34 cellular contexts compared by ENCODE assay signal in genomic region chr5:29654990-29655389, GRCh38.
"Had no signal": no experiment of that assay in that cellular context is flagged by ENCODE, and none has a peak within 500 bp of the region (broad histone marks: within the 10 kb centered on the region; RNA-seq: fewer than 3 reads in every experiment).

No MANE protein-coding gene starts in this region.

- H3K27me3 ChIP-seq: ascending aorta, cardiac muscle cell had no signal

- H3K4me3 ChIP-seq: ascending aorta, cardiac muscle cell had no signal

- H3K36me3 Mint-ChIP-seq: activated CD8-positive, alpha-beta memory T cell treated with anti-CD3 and anti-CD28 coated beads, Interleukin-2, amount 10 ng/mL, durations not matched to agents 7 days and 5 days; activated naive CD4-positive, alpha-beta T cell treated with anti-CD3 and anti-CD28 coated beads, Interleukin-2, amount 10 ng/mL, durations not matched to agents 7 days and 5 days; activated naive CD4-positive, alpha-beta T cell treated with anti-CD3 and anti-CD28 coated beads, Interleukin-2, amount 50 U/mL, for 24 hours; activated naive CD8-positive, alpha-beta T cell; activated naive CD8-positive, alpha-beta T cell treated with anti-CD3 and anti-CD28 coated beads, Interleukin-2, amount 10 ng/mL, durations not matched to agents 7 days and 5 days; brain had no signal

- H3K9me3 ChIP-seq: ascending aorta had no signal

- H3K36me3 ChIP-seq: ascending aorta, cardiac muscle cell had no signal

- H3K4me1 Mint-ChIP-seq: activated B cell treated with CpG ODN at 0.5 μM for 24 hours; activated CD4-positive, alpha-beta memory T cell treated with anti-CD3 and anti-CD28 coated beads, Interleukin-2, amount 10 ng/mL, durations not matched to agents 7 days and 5 days; activated CD4-positive, alpha-beta T cell treated with anti-CD3 and anti-CD28 coated beads, Interleukin-2, amount 10 ng/mL, durations not matched to agents 7 days and 5 days; activated CD8-positive, alpha-beta memory T cell treated with anti-CD3 and anti-CD28 coated beads, Interleukin-2, amount 10 ng/mL, durations not matched to agents 7 days and 5 days; activated naive CD4-positive, alpha-beta T cell treated with anti-CD3 and anti-CD28 coated beads, Interleukin-2, amount 10 ng/mL, durations not matched to agents 7 days and 5 days; activated naive CD4-positive, alpha-beta T cell treated with anti-CD3 and anti-CD28 coated beads, Interleukin-2, amount 50 U/mL, for 24 hours; activated naive CD8-positive, alpha-beta T cell treated with anti-CD3 and anti-CD28 coated beads, Interleukin-2, amount 10 ng/mL, durations not matched to agents 7 days and 5 days; activated naive CD8-positive, alpha-beta T cell treated with anti-CD3 and anti-CD28 coated beads, Interleukin-2, amount 50 U/mL, for 24 hours; brain; central memory CD8-positive, alpha-beta T cell had no signal

- H3K4me3 Mint-ChIP-seq: activated B cell treated with CpG ODN at 0.5 μM for 24 hours; activated CD4-positive, alpha-beta memory T cell treated with anti-CD3 and anti-CD28 coated beads, Interleukin-2, amount 10 ng/mL, durations not matched to agents 7 days and 5 days; activated CD4-positive, alpha-beta T cell treated with anti-CD3 and anti-CD28 coated beads, Interleukin-2, amount 10 ng/mL, durations not matched to agents 7 days and 5 days; activated CD8-positive, alpha-beta memory T cell treated with anti-CD3 and anti-CD28 coated beads, Interleukin-2, amount 10 ng/mL, durations not matched to agents 7 days and 5 days; activated CD8-positive, alpha-beta T cell treated with anti-CD3 and anti-CD28 coated beads, Interleukin-2, amount 10 ng/mL, durations not matched to agents 7 days and 5 days; activated naive CD4-positive, alpha-beta T cell treated with anti-CD3 and anti-CD28 coated beads, Interleukin-2, amount 10 ng/mL, durations not matched to agents 7 days and 5 days; activated naive CD4-positive, alpha-beta T cell treated with anti-CD3 and anti-CD28 coated beads, Interleukin-2, amount 50 U/mL, for 24 hours; activated naive CD8-positive, alpha-beta T cell; activated naive CD8-positive, alpha-beta T cell treated with anti-CD3 and anti-CD28 coated beads, Interleukin-2, amount 10 ng/mL, durations not matched to agents 7 days and 5 days; activated naive CD8-positive, alpha-beta T cell treated with anti-CD3 and anti-CD28 coated beads, Interleukin-2, amount 50 U/mL, for 24 hours; activated T-cell treated with anti-CD3 and anti-CD28 coated beads, Interleukin-2, amount 50 U/mL, for 24 hours; brain; central memory CD8-positive, alpha-beta T cell; T-helper 1 cell treated with Interleukin-12 subunit alpha and Interleukin-12 subunit beta and Interleukin-4 antibody, amounts not matched to agents 30 μg/mL and 1 μg/mL, for 36 hours; T-helper 2 cell treated with Interferon-gamma antibody and Interleukin-4, amounts not matched to agents 5 μg/mL and 100 μg/mL, for 36 hours had no signal

- ATAC-seq: activated CD8-positive, alpha-beta memory T cell treated with anti-CD3 and anti-CD28 coated beads, Interleukin-2, amount 10 ng/mL, durations not matched to agents 7 days and 5 days; activated CD8-positive, alpha-beta T cell treated with anti-CD3 and anti-CD28 coated beads, Interleukin-2, amount 10 ng/mL, durations not matched to agents 7 days and 5 days; activated naive CD8-positive, alpha-beta T cell treated with anti-CD3 and anti-CD28 coated beads, Interleukin-2, amount 50 U/mL, for 24 hours had no signal

- DNase-seq: activated B cell treated with CpG ODN at 0.5 μM for 24 hours; activated CD4-positive, alpha-beta memory T cell treated with anti-CD3 and anti-CD28 coated beads, Interleukin-2, amount 10 ng/mL, durations not matched to agents 7 days and 5 days; activated CD4-positive, alpha-beta T cell treated with anti-CD3 and anti-CD28 coated beads for 4 hours; activated CD4-positive, alpha-beta T cell treated with anti-CD3 and anti-CD28 coated beads, Interleukin-2, amount 10 ng/mL, durations not matched to agents 7 days and 5 days; activated CD4-positive, alpha-beta T cell treated with anti-CD3 and anti-CD28 coated beads, Interleukin-2, amount 50 U/mL, for 48 hours; activated CD4-positive, CD25-positive, alpha-beta regulatory T cell treated with anti-CD3 and anti-CD28 coated beads, Interleukin-2, amount 50 U/mL, for 72 hours; activated CD8-positive, alpha-beta memory T cell treated with anti-CD3 and anti-CD28 coated beads for 24 hours; activated CD8-positive, alpha-beta memory T cell treated with anti-CD3 and anti-CD28 coated beads, Interleukin-2, amount 10 ng/mL, durations not matched to agents 7 days and 5 days; activated CD8-positive, alpha-beta memory T cell treated with anti-CD3 and anti-CD28 coated beads, Interleukin-2, amount 50 U/mL, for 48 hours; activated CD8-positive, alpha-beta T cell treated with anti-CD3 and anti-CD28 coated beads, Interleukin-2, amount 10 ng/mL, durations not matched to agents 7 days and 5 days; activated effector memory CD4-positive, alpha-beta T cell treated with Interleukin-2 at 50 U/mL for 16 hours; activated gamma-delta T cell; activated naive CD4-positive, alpha-beta T cell treated with anti-CD3 and anti-CD28 coated beads, Interleukin-2, amount 10 ng/mL, durations not matched to agents 7 days and 5 days; activated naive CD4-positive, alpha-beta T cell treated with Interleukin-2 at 50 U/mL for 16 hours; activated naive CD8-positive, alpha-beta T cell treated with anti-CD3 and anti-CD28 coated beads, Interleukin-2, amount 10 ng/mL, durations not matched to agents 7 days and 5 days; activated naive CD8-positive, alpha-beta T cell treated with anti-CD3 and anti-CD28 coated beads, Interleukin-2, amount 50 U/mL, for 24 hours; activated T-cell treated with anti-CD3 and anti-CD28 coated beads, Interleukin-2, amount 50 U/mL, for 24 hours; activated T-cell treated with anti-CD3 and anti-CD28 coated beads, Interleukin-2, amount 50 U/mL, for 48 hours; amygdala; anterior cingulate cortex; caudate nucleus; cerebellar nuclear complex; T-helper 2 cell; T-helper 9 cell had no signal

- H3K27me3 Mint-ChIP-seq: activated B cell treated with CpG ODN at 0.5 μM for 24 hours; activated CD4-positive, alpha-beta memory T cell treated with anti-CD3 and anti-CD28 coated beads, Interleukin-2, amount 10 ng/mL, durations not matched to agents 7 days and 5 days; activated CD4-positive, alpha-beta T cell treated with anti-CD3 and anti-CD28 coated beads, Interleukin-2, amount 10 ng/mL, durations not matched to agents 7 days and 5 days; activated CD8-positive, alpha-beta memory T cell treated with anti-CD3 and anti-CD28 coated beads, Interleukin-2, amount 10 ng/mL, durations not matched to agents 7 days and 5 days; activated naive CD4-positive, alpha-beta T cell treated with anti-CD3 and anti-CD28 coated beads, Interleukin-2, amount 10 ng/mL, durations not matched to agents 7 days and 5 days; activated naive CD4-positive, alpha-beta T cell treated with anti-CD3 and anti-CD28 coated beads, Interleukin-2, amount 50 U/mL, for 24 hours; activated naive CD8-positive, alpha-beta T cell; activated naive CD8-positive, alpha-beta T cell treated with anti-CD3 and anti-CD28 coated beads, Interleukin-2, amount 10 ng/mL, durations not matched to agents 7 days and 5 days; activated naive CD8-positive, alpha-beta T cell treated with anti-CD3 and anti-CD28 coated beads, Interleukin-2, amount 50 U/mL, for 24 hours; activated T-cell treated with anti-CD3 and anti-CD28 coated beads, Interleukin-2, amount 50 U/mL, for 24 hours; central memory CD8-positive, alpha-beta T cell had no signal

- H3K4me1 ChIP-seq: ascending aorta had no signal

- H3K27ac ChIP-seq: ascending aorta, cardiac muscle cell, VCaP had no signal

- H3K27ac Mint-ChIP-seq: activated B cell treated with CpG ODN at 0.5 μM for 24 hours; activated CD4-positive, alpha-beta memory T cell treated with anti-CD3 and anti-CD28 coated beads, Interleukin-2, amount 10 ng/mL, durations not matched to agents 7 days and 5 days; activated CD4-positive, alpha-beta T cell treated with anti-CD3 and anti-CD28 coated beads, Interleukin-2, amount 10 ng/mL, durations not matched to agents 7 days and 5 days; activated CD8-positive, alpha-beta memory T cell treated with anti-CD3 and anti-CD28 coated beads, Interleukin-2, amount 10 ng/mL, durations not matched to agents 7 days and 5 days; activated CD8-positive, alpha-beta T cell treated with anti-CD3 and anti-CD28 coated beads, Interleukin-2, amount 10 ng/mL, durations not matched to agents 7 days and 5 days; activated naive CD4-positive, alpha-beta T cell treated with anti-CD3 and anti-CD28 coated beads, Interleukin-2, amount 10 ng/mL, durations not matched to agents 7 days and 5 days; activated naive CD4-positive, alpha-beta T cell treated with anti-CD3 and anti-CD28 coated beads, Interleukin-2, amount 50 U/mL, for 24 hours; activated naive CD8-positive, alpha-beta T cell; activated naive CD8-positive, alpha-beta T cell treated with anti-CD3 and anti-CD28 coated beads, Interleukin-2, amount 10 ng/mL, durations not matched to agents 7 days and 5 days; activated naive CD8-positive, alpha-beta T cell treated with anti-CD3 and anti-CD28 coated beads, Interleukin-2, amount 50 U/mL, for 24 hours; activated T-cell treated with anti-CD3 and anti-CD28 coated beads, Interleukin-2, amount 50 U/mL, for 24 hours; activated T-helper 2 cell treated with anti-CD3 and anti-CD28 coated beads, Interferon-gamma antibody, Interleukin-2, Interleukin-4, amounts not matched to agents 10 μg/mL and 5 μg/mL and 100 μg/mL, durations not matched to agents 14 hours and 24 hours and 36 hours; brain; T-helper 1 cell treated with Interleukin-12 subunit alpha and Interleukin-12 subunit beta and Interleukin-4 antibody, amounts not matched to agents 30 μg/mL and 1 μg/mL, for 36 hours; T-helper 2 cell treated with Interferon-gamma antibody and Interleukin-4, amounts not matched to agents 5 μg/mL and 100 μg/mL, for 36 hours had no signal
